Comparison of ENCODE assay signal across 9 cellular contexts in the genomic region with DNA sequence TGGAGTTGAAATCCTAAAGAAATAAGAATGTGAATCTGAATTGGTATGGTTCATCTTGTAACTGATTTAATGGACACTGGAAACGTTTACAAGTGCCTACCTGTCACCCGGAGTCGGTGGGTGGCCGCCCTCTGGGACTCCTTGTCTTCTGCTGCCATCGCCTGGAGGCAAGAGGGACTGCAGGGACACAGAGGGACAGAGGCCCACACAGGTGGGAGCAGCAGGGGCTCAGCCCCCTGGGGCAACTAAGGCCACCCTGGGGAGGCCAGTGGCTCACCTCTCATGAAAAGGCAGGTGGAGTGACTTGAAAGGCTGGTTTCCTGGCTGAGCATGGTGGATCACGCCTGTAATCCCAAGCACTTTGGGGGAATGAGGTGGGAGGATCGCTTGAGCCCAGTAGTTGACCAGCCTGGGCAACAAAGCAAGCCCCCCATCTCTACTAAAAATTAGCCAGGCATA. TPM values are rescaled to one million over a fixed set of nuclear protein-coding genes. Genes with fewer than 3 reads are reported as not detected.
DNase-seq lines count a peak whose midpoint lies in the region; ATAC-seq and TF ChIP-seq lines count a peak whose summit lies in the region.
"Had no signal": no experiment of that assay in that cellular context is flagged by ENCODE, and none has a peak within 500 bp of the region (broad histone marks: within the 10 kb centered on the region; RNA-seq: fewer than 3 reads in every experiment).

No MANE protein-coding gene starts in this region.

- TF ChIP-seq POLR2A in suprapubic skin (IDR thresholded peaks at IDR 0.05) = no peak

- no TSS peak for BruUV-seq in Panc1 (replicated peaks; lab: Mats Ljungman, UMichigan)

- TF ChIP-seq EP300 in suprapubic skin (IDR thresholded peaks at IDR 0.05) = no peak

- H3K36me3 ChIP-seq in Panc1 (ENCODE audit: control insufficient read depth, insufficient read depth, low read length) (no peaks in the 10 kb centered on the region), neutrophil (no peaks in the 10 kb centered on the region), suprapubic skin (no peaks in the 10 kb centered on the region)

- no peaks in the 10 kb centered on the region for H3K4me1 ChIP-seq in Panc1 (ENCODE audit: control insufficient read depth, insufficient read depth, low read length)
- peaks cover 18 to 25% of the 10 kb centered on the region in 2 experiments for H3K4me1 ChIP-seq in neutrophil (ENCODE audit: control insufficient read depth in 1 of 2, insufficient read depth in 1 of 2, low read depth in 1 of 2, low read length in 1 of 2)
- H3K4me1 ChIP-seq in suprapubic skin = peaks cover 2% of the 10 kb centered on the region

- H3K27me3 ChIP-seq in Panc1 (ENCODE audit: control insufficient read depth, insufficient read depth, low read length) (no peaks in the 10 kb centered on the region), neutrophil (no peaks in the 10 kb centered on the region), suprapubic skin (no peaks in the 10 kb centered on the region)

- intact Hi-C loops in Panc1 (cut with micrococcal nuclease; ENCODE audit: unreplicated experiment) = loop anchor here (1.0 to 2.0 kb wide), 2 partner anchors 97 to 203 kb away; a partner anchor contains a TSS

- DNase-seq in DMS153 treated with DMSO at 0.1 percent for 48 hours (lab: John Stamatoyannopoulos, UW; ENCODE audit: unreplicated experiment) = peak; percentile 60
- peak; percentile 84 for DNase-seq in HuH-7 (ENCODE audit: low spot score)
- peak; percentile 42 for DNase-seq in Panc1 (ENCODE audit: low read depth, low spot score)
- DNase-seq in activated T-cell treated with anti-CD3 and anti-CD28 coated beads, Interleukin-2, amount 50 U/mL, for 48 hours = peak; percentile 88 to 90
- DNase-seq in fibroblast of peridontal ligament (ENCODE audit: extremely low read depth) = peak; percentile 58
- peak; percentile 86 to 92 for DNase-seq in suprapubic skin (ENCODE audit: low spot score in 2 of 2)

- ATAC-seq in Panc1 = peak; percentile 97
- ATAC-seq in HG03159 (IDR thresholded peaks at IDR 0.05; ENCODE audit: unreplicated experiment) = no peak

- POLR2A ChIA-PET in Panc1 (lab: Charles Lee) = no interaction called here

- WGBS in suprapubic skin = 16% methylated on average over 6 of the region's 7 CpGs

- CTCF ChIA-PET in Panc1 (lab: Charles Lee) = interaction anchor here (0.7 to 2.6 kb wide), 5 partner anchors 9 to 203 kb away, joined by 3 to 47 read pairs (median 8); a partner anchor contains a TSS

- in situ Hi-C loops in Panc1 (cut with HindIII; ENCODE audit: low pct_unique_long_range_greater_than_20kb, low sequenced_read_pairs) = no loop called here

- H3K4me3 ChIP-seq in Panc1 (ENCODE audit: low read depth in 2 of 2, low read length in 2 of 2) (no peak overlapping the region), neutrophil (ENCODE audit: low read depth in 1 of 2, low read length in 1 of 2) (no peak overlapping the region), suprapubic skin (no peak overlapping the region)
- H3K4me3 ChIP-seq: SK-N-MC had no signal

- TF ChIP-seq CTCF in Panc1 (IDR thresholded peaks at IDR 0.05) (peak; percentile 97), neutrophil (IDR thresholded peaks at IDR 0.05) (peak; percentile 97), suprapubic skin (IDR thresholded peaks at IDR 0.05) (peak; percentile 89 to 95)

- H3K27ac ChIP-seq in Panc1 (ENCODE audit: low read length) (no peak overlapping the region), neutrophil (no peak overlapping the region), suprapubic skin (no peak overlapping the region)
- H3K27ac ChIP-seq: SK-N-MC had no signal

- H3K9me3 ChIP-seq in Panc1 (ENCODE audit: control insufficient read depth, insufficient read depth, low read depth, low read length) (no peaks in the 10 kb centered on the region), neutrophil (no peaks in the 10 kb centered on the region), suprapubic skin (no peaks in the 10 kb centered on the region)

RNA-seq across cellular contexts. Expression of a gene that starts 23.2 kb away (rescaled TPM):
- total RNA-seq in Panc1 (2021; ENCODE audit: unreplicated experiment) (0.54 TPM), suprapubic skin (1 to 10 TPM in 1 of 4 donors, not detected in 3; 1.3 TPM)
- polyA plus RNA-seq in Panc1 (2012; ENCODE audit: insufficient read length) = 0.58 TPM

RNA-seq across cellular contexts. Expression of a gene that starts 48.5 kb away (rescaled TPM):
- total RNA-seq in Panc1 (2021; ENCODE audit: unreplicated experiment) (28.5 TPM), suprapubic skin (10 to 100 TPM; 36.9 to 61.3 (median 45.5) TPM)
- 42.0 TPM for polyA plus RNA-seq in Panc1 (2012; ENCODE audit: insufficient read length)
